ENCODE assay signal across 7 cellular contexts in genomic region chr1:228070173-228070572, GRCh38.
"Had no signal": no experiment of that assay in that cellular context is flagged by ENCODE, and none has a peak within 500 bp of the region (broad histone marks: within the 10 kb centered on the region; RNA-seq: fewer than 3 reads in every experiment).

No MANE protein-coding gene starts in this region.

- DNase-seq: IMR-90, KBM-7, KG1 had no signal

- H3K4me2 ChIP-seq: KMS-11 had no signal

- H3K27ac ChIP-seq: HL-60, KMS-11 had no signal

- H3K9ac ChIP-seq: KMS-11 had no signal

- ATAC-seq: HepG2 had no signal

- FAIRE-seq: HepG2, HTR-8/SVneo had no signal
